In the genomic region with DNA sequence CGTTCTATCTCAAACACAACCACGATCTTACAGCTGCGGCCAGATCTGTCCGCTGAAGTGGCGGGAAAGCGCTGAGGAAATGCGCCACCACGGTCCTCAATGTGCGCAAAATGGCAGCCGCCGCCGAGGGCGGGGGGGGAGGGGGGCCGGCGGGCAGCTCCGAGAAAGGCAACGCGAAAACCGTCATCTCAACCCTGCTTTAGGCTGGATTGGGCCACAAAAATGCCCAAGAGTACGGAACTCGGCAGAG, we compare ENCODE assay signal across 8 cellular contexts. TPM values are rescaled to one million over a fixed set of nuclear protein-coding genes. Genes with fewer than 3 reads are reported as not detected.
DNase-seq lines count a peak whose midpoint lies in the region; ATAC-seq, FAIRE-seq and TF ChIP-seq lines count a peak whose summit lies in the region.

No MANE protein-coding gene starts in this region.

- CTCF ChIA-PET in HEK293T (lab: Yijun Ruan, JAX): no interaction called here
- CTCF ChIA-PET in activated CD4-positive, alpha-beta T cell treated with anti-CD3 and anti-CD28 coated beads for 36 hours (lab: Charles Lee): interaction anchor here (0.6 to 2.3 kb wide), 8 partner anchors 9 to 363 kb away, joined by 3 to 10 read pairs (median 4); no protein-coding TSS in a partner anchor

- peaks cover 54% of the 10 kb centered on the region for H3K4me1 Mint-ChIP-seq in activated CD4-positive, alpha-beta T cell treated with anti-CD3 and anti-CD28 coated beads for 36 hours
- H3K4me1 Mint-ChIP-seq in dendritic cell treated with granulocyte-macrophage colony-stimulating factor and Interleukin-4, amounts not matched to agents 40 ng/mL and 50 ng/mL, for 4 days (ENCODE audit: low read depth): peaks cover 49% of the 10 kb centered on the region

- ATAC-seq in activated CD4-positive, alpha-beta T cell treated with anti-CD3 and anti-CD28 coated beads for 36 hours: peak; percentile 42
- ATAC-seq in lower lobe of right lung: peak; percentile 79 to 82

- DNase-seq in GM12891 (ENCODE audit: insufficient read length, low spot score) (peak; percentile 48), HEK293T (ENCODE audit: extremely low spot score) (peak; percentile 45), NCI-H1417 (lab: John Stamatoyannopoulos, UW) (peak; percentile 85 to 94 (median 93)), lower lobe of right lung (peak; percentile 76), NCI-H2107 treated with DMSO at 0.1 percent for 48 hours (lab: John Stamatoyannopoulos, UW; ENCODE audit: unreplicated experiment) (no peak)
- DNase-seq in activated CD4-positive, alpha-beta T cell treated with anti-CD3 and anti-CD28 coated beads for 36 hours: peak; percentile 86
- DNase-seq in stimulated activated CD4-positive, alpha-beta T cell treated with anti-CD3 and anti-CD28 coated beads, TNF-alpha, amount 100 ng/mL, for 4 hours (ENCODE audit: low read depth in 3 of 3): peak; percentile 57 to 61 (median 59)

- H3K27me3 ChIP-seq in lower lobe of right lung (ENCODE audit: low read depth): no peaks in the 10 kb centered on the region

- H3K27ac Mint-ChIP-seq in activated CD4-positive, alpha-beta T cell treated with anti-CD3 and anti-CD28 coated beads for 36 hours: peak overlapping the region; percentile 100
- peak overlapping the region; percentile 98 for H3K27ac Mint-ChIP-seq in dendritic cell treated with granulocyte-macrophage colony-stimulating factor and Interleukin-4, amounts not matched to agents 40 ng/mL and 50 ng/mL, for 4 days

- H3K4me1 ChIP-seq in lower lobe of right lung: peaks cover 42% of the 10 kb centered on the region

- H3K36me3 Mint-ChIP-seq in activated CD4-positive, alpha-beta T cell treated with anti-CD3 and anti-CD28 coated beads for 36 hours (ENCODE audit: low read depth): peaks cover 52% of the 10 kb centered on the region
- H3K36me3 Mint-ChIP-seq in dendritic cell treated with granulocyte-macrophage colony-stimulating factor and Interleukin-4, amounts not matched to agents 40 ng/mL and 50 ng/mL, for 4 days (ENCODE audit: low read depth): peaks cover 58% of the 10 kb centered on the region

- FAIRE-seq in GM12891 (lab: Jason Lieb, UNC): no peak

- no peak for TF ChIP-seq CTCF in lower lobe of right lung (IDR thresholded peaks at IDR 0.05)

- H3K4me3 Mint-ChIP-seq in activated CD4-positive, alpha-beta T cell treated with anti-CD3 and anti-CD28 coated beads for 36 hours: peak overlapping the region; percentile 94
- H3K4me3 Mint-ChIP-seq in dendritic cell treated with granulocyte-macrophage colony-stimulating factor and Interleukin-4, amounts not matched to agents 40 ng/mL and 50 ng/mL, for 4 days: peak overlapping the region; percentile 94

- H3K27me3 Mint-ChIP-seq in activated CD4-positive, alpha-beta T cell treated with anti-CD3 and anti-CD28 coated beads for 36 hours: no peaks in the 10 kb centered on the region
- no peaks in the 10 kb centered on the region for H3K27me3 Mint-ChIP-seq in dendritic cell treated with granulocyte-macrophage colony-stimulating factor and Interleukin-4, amounts not matched to agents 40 ng/mL and 50 ng/mL, for 4 days

- peak overlapping the region; percentile 99 for H3K27ac ChIP-seq in lower lobe of right lung

- H3K36me3 ChIP-seq in lower lobe of right lung: peaks cover 43% of the 10 kb centered on the region

- no peak for TF ChIP-seq POLR2A in GM12891 (IDR thresholded peaks at IDR 0.05; ENCODE audit: low read depth, low read length)

- no peaks in the 10 kb centered on the region for H3K9me3 ChIP-seq in lower lobe of right lung

- POLR2A ChIA-PET in HEK293T (lab: Yijun Ruan, JAX): interaction anchor here (1.0 to 2.1 kb wide), 22 partner anchors 9 to 826 kb away, joined by 3 to 59 read pairs (median 6); a partner anchor contains a TSS
- POLR2A ChIA-PET in activated CD4-positive, alpha-beta T cell treated with anti-CD3 and anti-CD28 coated beads for 36 hours (lab: Charles Lee): interaction anchor here (0.7 to 1.8 kb wide), 16 partner anchors 9 to 374 kb away, joined by 3 to 26 read pairs (median 8); a partner anchor contains a TSS

- peak overlapping the region; percentile 87 for H3K4me3 ChIP-seq in lower lobe of right lung

- no peaks in the 10 kb centered on the region for H3K9me3 Mint-ChIP-seq in activated CD4-positive, alpha-beta T cell treated with anti-CD3 and anti-CD28 coated beads for 36 hours (ENCODE audit: low read depth)
- H3K9me3 Mint-ChIP-seq in dendritic cell treated with granulocyte-macrophage colony-stimulating factor and Interleukin-4, amounts not matched to agents 40 ng/mL and 50 ng/mL, for 4 days: no peaks in the 10 kb centered on the region

- intact Hi-C loops in activated CD4-positive, alpha-beta T cell treated with anti-CD3 and anti-CD28 coated beads for 36 hours (cut with DNase I, micrococcal nuclease): loop anchor here (1.0 to 10.0 kb wide), 11 partner anchors 28 to 1783 kb away; a partner anchor contains a TSS
- intact Hi-C loops in dendritic cell treated with granulocyte-macrophage colony-stimulating factor and Interleukin-4, amounts not matched to agents 40 ng/mL and 50 ng/mL, for 4 days (cut with micrococcal nuclease): loop anchor here (2.0 to 5.0 kb wide), 2 partner anchors 87 to 124 kb away; a partner anchor contains a TSS
- intact Hi-C loops in lower lobe of right lung (cut with DNase I): no loop called here

TF ChIP-seq in GM12891, 5 proteins besides CTCF, POLR2A, EP300 and RAD21:
- TF ChIP-seq POU2F2 (IDR thresholded peaks at IDR 0.05; ENCODE audit: low read depth, low read length) (no peak), POLR2AphosphoS5 (IDR thresholded peaks at IDR 0.05; ENCODE audit: low read depth, low read length) (no peak), SPI1 (IDR thresholded peaks at IDR 0.05; ENCODE audit: low read depth, low read length) (0 out of 2 replicates have a peak, but pooled peaks have one; percentile 26), TAF1 (IDR thresholded peaks at IDR 0.05; ENCODE audit: low read depth, low read length) (no peak; the same call in 1 of the 2 replicates), PAX5 (IDR thresholded peaks at IDR 0.05; ENCODE audit: insufficient read depth, low read length, severe bottlenecking) (no peak)

TF ChIP-seq in HEK293T, 16 proteins besides CTCF, POLR2A, EP300 and RAD21:
- TF ChIP-seq ELF4 (IDR thresholded peaks at IDR 0.05): no peak
- TF ChIP-seq ZNF384 (IDR thresholded peaks at IDR 0.05): no peak
- TF ChIP-seq TARDBP (IDR thresholded peaks at IDR 0.05): no peak
- TF ChIP-seq ARNT (IDR thresholded peaks at IDR 0.05): no peak
- TF ChIP-seq SP1 (IDR thresholded peaks at IDR 0.05): no peak
- no peak for TF ChIP-seq LEF1 (IDR thresholded peaks at IDR 0.05; ENCODE audit: borderline replicate concordance)

RNA-seq across cellular contexts. Expression of a gene that starts 0.4 kb away (rescaled TPM):
- polyA plus RNA-seq in GM12891 (2012; ENCODE audit: low read depth, missing spikeins): 278 TPM
- total RNA-seq in activated CD4-positive, alpha-beta T cell treated with anti-CD3 and anti-CD28 coated beads for 36 hours: 100 to 1,000 TPM; 194 to 309 TPM
- 99.7 TPM for total RNA-seq in lower lobe of right lung

RNA-seq across cellular contexts. Expression of a gene that starts 27.3 kb away (rescaled TPM):
- polyA plus RNA-seq in GM12891 (2012; ENCODE audit: low read depth, missing spikeins): 13.5 TPM
- 10 to 100 TPM; 28.4 to 31.6 TPM for total RNA-seq in activated CD4-positive, alpha-beta T cell treated with anti-CD3 and anti-CD28 coated beads for 36 hours
- 11.1 TPM for total RNA-seq in lower lobe of right lung
